1 cellular context compared by ENCODE assay signal in the genomic region with DNA sequence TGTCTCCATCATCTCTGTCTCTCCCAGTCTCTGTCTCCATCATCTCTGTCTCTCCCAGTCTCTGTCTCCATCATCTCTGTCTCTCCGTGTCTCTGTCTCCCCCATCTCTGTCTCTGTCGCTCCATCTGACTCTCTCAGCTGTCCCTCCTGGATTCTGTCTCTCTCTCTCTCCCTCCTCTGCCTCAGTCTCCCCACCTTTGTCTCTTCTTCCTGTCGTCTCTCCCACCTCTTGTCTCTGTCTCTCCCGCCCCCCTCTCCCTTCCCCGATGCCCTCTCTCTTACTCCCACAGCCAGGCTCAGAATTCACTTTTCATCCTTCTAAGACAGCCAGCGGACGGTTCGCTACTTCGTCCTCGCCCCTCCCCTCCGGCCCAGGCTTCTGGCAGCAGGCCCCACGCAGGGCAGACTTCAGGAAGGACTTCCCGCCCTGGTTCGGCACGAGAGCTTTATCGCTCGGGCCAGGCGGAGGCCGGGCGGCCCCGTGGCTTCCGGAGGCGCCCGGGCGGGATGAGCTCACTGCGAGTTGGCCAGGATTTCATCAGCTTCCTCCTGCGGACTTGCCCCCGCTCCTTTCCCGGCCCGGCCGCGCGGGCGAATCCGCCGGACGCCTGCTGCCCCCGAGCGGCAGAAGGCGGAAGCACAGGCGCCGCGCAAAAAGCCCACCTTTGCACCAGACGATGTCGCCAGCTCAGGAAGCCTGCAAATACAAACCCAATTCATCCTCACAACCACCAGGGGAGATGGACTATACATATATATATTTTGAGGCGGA.
TF ChIP-seq lines count a peak whose summit lies in the region.

No MANE protein-coding gene starts in this region.

TF ChIP-seq in K562, 482 proteins besides CTCF, POLR2A, EP300 and RAD21 (continued from another document and continues in another):
- TF ChIP-seq, protein P1, sequence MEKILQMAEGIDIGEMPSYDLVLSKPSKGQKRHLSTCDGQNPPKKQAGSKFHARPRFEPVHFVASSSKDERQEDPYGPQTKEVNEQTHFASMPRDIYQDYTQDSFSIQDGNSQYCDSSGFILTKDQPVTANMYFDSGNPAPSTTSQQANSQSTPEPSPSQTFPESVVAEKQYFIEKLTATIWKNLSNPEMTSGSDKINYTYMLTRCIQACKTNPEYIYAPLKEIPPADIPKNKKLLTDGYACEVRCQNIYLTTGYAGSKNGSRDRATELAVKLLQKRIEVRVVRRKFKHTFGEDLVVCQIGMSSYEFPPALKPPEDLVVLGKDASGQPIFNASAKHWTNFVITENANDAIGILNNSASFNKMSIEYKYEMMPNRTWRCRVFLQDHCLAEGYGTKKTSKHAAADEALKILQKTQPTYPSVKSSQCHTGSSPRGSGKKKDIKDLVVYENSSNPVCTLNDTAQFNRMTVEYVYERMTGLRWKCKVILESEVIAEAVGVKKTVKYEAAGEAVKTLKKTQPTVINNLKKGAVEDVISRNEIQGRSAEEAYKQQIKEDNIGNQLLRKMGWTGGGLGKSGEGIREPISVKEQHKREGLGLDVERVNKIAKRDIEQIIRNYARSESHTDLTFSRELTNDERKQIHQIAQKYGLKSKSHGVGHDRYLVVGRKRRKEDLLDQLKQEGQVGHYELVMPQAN (IDR thresholded peaks at IDR 0.05; ENCODE audit: borderline replicate concordance) = peak; percentile 93
- TF ChIP-seq KLF13 (tag; IDR thresholded peaks at IDR 0.05; ENCODE audit: borderline replicate concordance, low read depth) (peak; percentile 55), ARID2 (IDR thresholded peaks at IDR 0.05) (peak; percentile 61), MEIS2 (IDR thresholded peaks at IDR 0.05; ENCODE audit: partially characterized antibody) (no peak), GATAD2B (IDR thresholded peaks at IDR 0.05; ENCODE audit: borderline replicate concordance) (no peak; the same call in 1 of the 2 replicates), L3MBTL2 (IDR thresholded peaks at IDR 0.05) (peak; percentile 92), ILF3 (IDR thresholded peaks at IDR 0.05; ENCODE audit: borderline replicate concordance) (no peak), TARDBP (IDR thresholded peaks at IDR 0.05) (peak; percentile 93; the same call in 1 of the 2 replicates), TAF7 (tag; IDR thresholded peaks at IDR 0.05) (peak; percentile 54; the same call in 1 of the 2 replicates), STAT5A (IDR thresholded peaks at IDR 0.05; ENCODE audit: borderline replicate concordance, low read length) (peak; percentile 65; the same call in 1 of the 2 replicates), PHF8 (IDR thresholded peaks at IDR 0.05; ENCODE audit: borderline replicate concordance, low read length) (peak; percentile 6; the same call in 1 of the 2 replicates), CBFA2T3 (IDR thresholded peaks at IDR 0.05) (peak; percentile 93), ZNF699 (CRISPR knock-in tag; IDR thresholded peaks at IDR 0.05; ENCODE audit: insufficient replicate concordance) (no peak), CCAR2 (IDR thresholded peaks at IDR 0.05; ENCODE audit: low read depth, low read length) (no peak), ATF1 (CRISPR knock-in tag; IDR thresholded peaks at IDR 0.05) (no peak), ATF1 (tag; IDR thresholded peaks at IDR 0.05) (peak; percentile 84), RCOR1 (IDR thresholded peaks at IDR 0.05; ENCODE audit: borderline replicate concordance in 1 of 2, low read depth in 2 of 2, low read length in 2 of 2) (peak in 1 of 2 experiments; percentile 98), PCBP1 (IDR thresholded peaks at IDR 0.05; ENCODE audit: low read depth, low read length, poor library complexity, severe bottlenecking) (peak; percentile 93), POLR2G (IDR thresholded peaks at IDR 0.05; ENCODE audit: low read depth, low read length) (peak; percentile 86), JUN (IDR thresholded peaks at IDR 0.05; ENCODE audit: borderline replicate concordance, low read depth, low read length) (peak; percentile 100), JUN (CRISPR knock-in tag; IDR thresholded peaks at IDR 0.05; ENCODE audit: borderline replicate concordance) (peak; percentile 100), FOXP1 (CRISPR knock-in tag; IDR thresholded peaks at IDR 0.05) (peak; percentile 77; the same call in 1 of the 2 replicates), HDAC2 (IDR thresholded peaks at IDR 0.05) (peak; percentile 98), GABPB1 (CRISPR knock-in tag; IDR thresholded peaks at IDR 0.05) (peak; percentile 94), PTRF (tag; IDR thresholded peaks at IDR 0.05) (no peak), KLF6 (CRISPR knock-in tag; IDR thresholded peaks at IDR 0.05; ENCODE audit: borderline replicate concordance) (peak; percentile 7; the same call in 1 of the 2 replicates), FOXA3 (CRISPR knock-in tag; conservative IDR thresholded peaks at IDR 0.05 in 1 of 2, IDR thresholded peaks at IDR 0.05 in 1 of 2) (no peak; a peak in 1 of 4 replicates)
- TF ChIP-seq, protein P2, sequence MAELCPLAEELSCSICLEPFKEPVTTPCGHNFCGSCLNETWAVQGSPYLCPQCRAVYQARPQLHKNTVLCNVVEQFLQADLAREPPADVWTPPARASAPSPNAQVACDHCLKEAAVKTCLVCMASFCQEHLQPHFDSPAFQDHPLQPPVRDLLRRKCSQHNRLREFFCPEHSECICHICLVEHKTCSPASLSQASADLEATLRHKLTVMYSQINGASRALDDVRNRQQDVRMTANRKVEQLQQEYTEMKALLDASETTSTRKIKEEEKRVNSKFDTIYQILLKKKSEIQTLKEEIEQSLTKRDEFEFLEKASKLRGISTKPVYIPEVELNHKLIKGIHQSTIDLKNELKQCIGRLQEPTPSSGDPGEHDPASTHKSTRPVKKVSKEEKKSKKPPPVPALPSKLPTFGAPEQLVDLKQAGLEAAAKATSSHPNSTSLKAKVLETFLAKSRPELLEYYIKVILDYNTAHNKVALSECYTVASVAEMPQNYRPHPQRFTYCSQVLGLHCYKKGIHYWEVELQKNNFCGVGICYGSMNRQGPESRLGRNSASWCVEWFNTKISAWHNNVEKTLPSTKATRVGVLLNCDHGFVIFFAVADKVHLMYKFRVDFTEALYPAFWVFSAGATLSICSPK (IDR thresholded peaks at IDR 0.05; ENCODE audit: borderline replicate concordance) = peak; percentile 97
- TF ChIP-seq, protein P3, sequence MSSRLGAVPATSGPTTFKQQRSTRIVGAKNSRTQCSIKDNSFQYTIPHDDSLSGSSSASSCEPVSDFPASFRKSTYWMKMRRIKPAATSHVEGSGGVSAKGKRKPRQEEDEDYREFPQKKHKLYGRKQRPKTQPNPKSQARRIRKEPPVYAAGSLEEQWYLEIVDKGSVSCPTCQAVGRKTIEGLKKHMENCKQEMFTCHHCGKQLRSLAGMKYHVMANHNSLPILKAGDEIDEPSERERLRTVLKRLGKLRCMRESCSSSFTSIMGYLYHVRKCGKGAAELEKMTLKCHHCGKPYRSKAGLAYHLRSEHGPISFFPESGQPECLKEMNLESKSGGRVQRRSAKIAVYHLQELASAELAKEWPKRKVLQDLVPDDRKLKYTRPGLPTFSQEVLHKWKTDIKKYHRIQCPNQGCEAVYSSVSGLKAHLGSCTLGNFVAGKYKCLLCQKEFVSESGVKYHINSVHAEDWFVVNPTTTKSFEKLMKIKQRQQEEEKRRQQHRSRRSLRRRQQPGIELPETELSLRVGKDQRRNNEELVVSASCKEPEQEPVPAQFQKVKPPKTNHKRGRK (tag; IDR thresholded peaks at IDR 0.05) = no peak
- TF ChIP-seq, protein P4, sequence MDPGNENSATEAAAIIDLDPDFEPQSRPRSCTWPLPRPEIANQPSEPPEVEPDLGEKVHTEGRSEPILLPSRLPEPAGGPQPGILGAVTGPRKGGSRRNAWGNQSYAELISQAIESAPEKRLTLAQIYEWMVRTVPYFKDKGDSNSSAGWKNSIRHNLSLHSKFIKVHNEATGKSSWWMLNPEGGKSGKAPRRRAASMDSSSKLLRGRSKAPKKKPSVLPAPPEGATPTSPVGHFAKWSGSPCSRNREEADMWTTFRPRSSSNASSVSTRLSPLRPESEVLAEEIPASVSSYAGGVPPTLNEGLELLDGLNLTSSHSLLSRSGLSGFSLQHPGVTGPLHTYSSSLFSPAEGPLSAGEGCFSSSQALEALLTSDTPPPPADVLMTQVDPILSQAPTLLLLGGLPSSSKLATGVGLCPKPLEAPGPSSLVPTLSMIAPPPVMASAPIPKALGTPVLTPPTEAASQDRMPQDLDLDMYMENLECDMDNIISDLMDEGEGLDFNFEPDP (CRISPR knock-in tag; IDR thresholded peaks at IDR 0.05) = no peak
- TF ChIP-seq, protein P5, sequence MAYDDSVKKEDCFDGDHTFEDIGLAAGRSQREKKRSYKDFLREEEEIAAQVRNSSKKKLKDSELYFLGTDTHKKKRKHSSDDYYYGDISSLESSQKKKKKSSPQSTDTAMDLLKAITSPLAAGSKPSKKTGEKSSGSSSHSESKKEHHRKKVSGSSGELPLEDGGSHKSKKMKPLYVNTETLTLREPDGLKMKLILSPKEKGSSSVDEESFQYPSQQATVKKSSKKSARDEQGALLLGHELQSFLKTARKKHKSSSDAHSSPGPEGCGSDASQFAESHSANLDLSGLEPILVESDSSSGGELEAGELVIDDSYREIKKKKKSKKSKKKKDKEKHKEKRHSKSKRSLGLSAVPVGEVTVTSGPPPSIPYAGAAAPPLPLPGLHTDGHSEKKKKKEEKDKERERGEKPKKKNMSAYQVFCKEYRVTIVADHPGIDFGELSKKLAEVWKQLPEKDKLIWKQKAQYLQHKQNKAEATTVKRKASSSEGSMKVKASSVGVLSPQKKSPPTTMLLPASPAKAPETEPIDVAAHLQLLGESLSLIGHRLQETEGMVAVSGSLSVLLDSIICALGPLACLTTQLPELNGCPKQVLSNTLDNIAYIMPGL (CRISPR knock-in tag; IDR thresholded peaks at IDR 0.05) = peak; percentile 83; the same call in 1 of the 2 replicates
- TF ChIP-seq, protein P6, sequence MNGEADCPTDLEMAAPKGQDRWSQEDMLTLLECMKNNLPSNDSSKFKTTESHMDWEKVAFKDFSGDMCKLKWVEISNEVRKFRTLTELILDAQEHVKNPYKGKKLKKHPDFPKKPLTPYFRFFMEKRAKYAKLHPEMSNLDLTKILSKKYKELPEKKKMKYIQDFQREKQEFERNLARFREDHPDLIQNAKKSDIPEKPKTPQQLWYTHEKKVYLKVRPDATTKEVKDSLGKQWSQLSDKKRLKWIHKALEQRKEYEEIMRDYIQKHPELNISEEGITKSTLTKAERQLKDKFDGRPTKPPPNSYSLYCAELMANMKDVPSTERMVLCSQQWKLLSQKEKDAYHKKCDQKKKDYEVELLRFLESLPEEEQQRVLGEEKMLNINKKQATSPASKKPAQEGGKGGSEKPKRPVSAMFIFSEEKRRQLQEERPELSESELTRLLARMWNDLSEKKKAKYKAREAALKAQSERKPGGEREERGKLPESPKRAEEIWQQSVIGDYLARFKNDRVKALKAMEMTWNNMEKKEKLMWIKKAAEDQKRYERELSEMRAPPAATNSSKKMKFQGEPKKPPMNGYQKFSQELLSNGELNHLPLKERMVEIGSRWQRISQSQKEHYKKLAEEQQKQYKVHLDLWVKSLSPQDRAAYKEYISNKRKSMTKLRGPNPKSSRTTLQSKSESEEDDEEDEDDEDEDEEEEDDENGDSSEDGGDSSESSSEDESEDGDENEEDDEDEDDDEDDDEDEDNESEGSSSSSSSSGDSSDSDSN (IDR thresholded peaks at IDR 0.05; ENCODE audit: borderline replicate concordance in 1 of 2, low read depth in 2 of 2, low read length in 2 of 2) = peak; percentile 34 to 77; a peak in 2 of 4 replicates
- TF ChIP-seq, protein P7, sequence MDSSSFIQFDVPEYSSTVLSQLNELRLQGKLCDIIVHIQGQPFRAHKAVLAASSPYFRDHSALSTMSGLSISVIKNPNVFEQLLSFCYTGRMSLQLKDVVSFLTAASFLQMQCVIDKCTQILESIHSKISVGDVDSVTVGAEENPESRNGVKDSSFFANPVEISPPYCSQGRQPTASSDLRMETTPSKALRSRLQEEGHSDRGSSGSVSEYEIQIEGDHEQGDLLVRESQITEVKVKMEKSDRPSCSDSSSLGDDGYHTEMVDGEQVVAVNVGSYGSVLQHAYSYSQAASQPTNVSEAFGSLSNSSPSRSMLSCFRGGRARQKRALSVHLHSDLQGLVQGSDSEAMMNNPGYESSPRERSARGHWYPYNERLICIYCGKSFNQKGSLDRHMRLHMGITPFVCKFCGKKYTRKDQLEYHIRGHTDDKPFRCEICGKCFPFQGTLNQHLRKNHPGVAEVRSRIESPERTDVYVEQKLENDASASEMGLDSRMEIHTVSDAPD (CRISPR knock-in tag; IDR thresholded peaks at IDR 0.05) = no peak
- TF ChIP-seq, protein P8, sequence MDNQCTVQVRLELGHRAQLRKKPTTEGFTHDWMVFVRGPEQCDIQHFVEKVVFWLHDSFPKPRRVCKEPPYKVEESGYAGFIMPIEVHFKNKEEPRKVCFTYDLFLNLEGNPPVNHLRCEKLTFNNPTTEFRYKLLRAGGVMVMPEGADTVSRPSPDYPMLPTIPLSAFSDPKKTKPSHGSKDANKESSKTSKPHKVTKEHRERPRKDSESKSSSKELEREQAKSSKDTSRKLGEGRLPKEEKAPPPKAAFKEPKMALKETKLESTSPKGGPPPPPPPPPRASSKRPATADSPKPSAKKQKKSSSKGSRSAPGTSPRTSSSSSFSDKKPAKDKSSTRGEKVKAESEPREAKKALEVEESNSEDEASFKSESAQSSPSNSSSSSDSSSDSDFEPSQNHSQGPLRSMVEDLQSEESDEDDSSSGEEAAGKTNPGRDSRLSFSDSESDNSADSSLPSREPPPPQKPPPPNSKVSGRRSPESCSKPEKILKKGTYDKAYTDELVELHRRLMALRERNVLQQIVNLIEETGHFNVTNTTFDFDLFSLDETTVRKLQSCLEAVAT (IDR thresholded peaks at IDR 0.05) = peak; percentile 95
- TF ChIP-seq, protein P9, sequence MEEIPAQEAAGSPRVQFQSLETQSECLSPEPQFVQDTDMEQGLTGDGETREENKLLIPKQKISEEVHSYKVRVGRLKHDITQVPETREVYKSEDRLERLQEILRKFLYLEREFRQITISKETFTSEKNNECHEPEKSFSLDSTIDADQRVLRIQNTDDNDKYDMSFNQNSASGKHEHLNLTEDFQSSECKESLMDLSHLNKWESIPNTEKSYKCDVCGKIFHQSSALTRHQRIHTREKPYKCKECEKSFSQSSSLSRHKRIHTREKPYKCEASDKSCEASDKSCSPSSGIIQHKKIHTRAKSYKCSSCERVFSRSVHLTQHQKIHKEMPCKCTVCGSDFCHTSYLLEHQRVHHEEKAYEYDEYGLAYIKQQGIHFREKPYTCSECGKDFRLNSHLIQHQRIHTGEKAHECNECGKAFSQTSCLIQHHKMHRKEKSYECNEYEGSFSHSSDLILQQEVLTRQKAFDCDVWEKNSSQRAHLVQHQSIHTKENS (CRISPR knock-in tag; IDR thresholded peaks at IDR 0.05) = no peak
- TF ChIP-seq, protein P10, sequence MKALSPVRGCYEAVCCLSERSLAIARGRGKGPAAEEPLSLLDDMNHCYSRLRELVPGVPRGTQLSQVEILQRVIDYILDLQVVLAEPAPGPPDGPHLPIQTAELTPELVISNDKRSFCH (CRISPR knock-in tag; IDR thresholded peaks at IDR 0.05) = no peak
- TF ChIP-seq, protein P10 (tag; IDR thresholded peaks at IDR 0.05) = peak; percentile 16; the same call in 1 of the 2 replicates
- TF ChIP-seq, protein P11, sequence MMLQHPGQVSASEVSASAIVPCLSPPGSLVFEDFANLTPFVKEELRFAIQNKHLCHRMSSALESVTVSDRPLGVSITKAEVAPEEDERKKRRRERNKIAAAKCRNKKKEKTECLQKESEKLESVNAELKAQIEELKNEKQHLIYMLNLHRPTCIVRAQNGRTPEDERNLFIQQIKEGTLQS (IDR thresholded peaks at IDR 0.05) = peak; percentile 99
- TF ChIP-seq, protein P11 (CRISPR knock-in tag; conservative IDR thresholded peaks at IDR 0.05) = peak; percentile 99
